ENCODE assay signal across 16 cellular contexts in the genomic region with DNA sequence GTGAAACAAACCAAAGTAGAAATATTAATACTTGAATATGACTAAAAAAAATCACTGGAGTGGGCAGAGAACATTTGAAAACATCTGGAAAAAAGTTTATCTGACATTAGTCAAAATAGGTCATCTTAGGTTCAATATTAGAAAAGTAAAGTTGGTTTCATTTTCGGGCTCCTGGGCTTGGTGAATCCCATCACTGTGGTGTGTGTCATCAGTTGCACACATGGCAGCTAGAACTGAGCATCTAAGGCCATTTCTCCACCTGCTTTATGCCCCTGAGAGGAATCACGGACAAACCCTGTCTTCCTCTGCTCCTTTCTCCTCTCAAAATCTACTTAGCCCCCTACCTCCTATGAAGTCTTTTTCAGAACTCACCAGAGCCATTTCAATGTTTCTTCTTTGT.
DNase-seq lines count a peak whose midpoint lies in the region; ATAC-seq and TF ChIP-seq lines count a peak whose summit lies in the region.
"Had no signal": no experiment of that assay in that cellular context is flagged by ENCODE, and none has a peak within 500 bp of the region (broad histone marks: within the 10 kb centered on the region; RNA-seq: fewer than 3 reads in every experiment).

No MANE protein-coding gene starts in this region.

- peak overlapping the region; percentile 84 for H3K27ac Mint-ChIP-seq in activated T-cell treated with anti-CD3 and anti-CD28 coated beads, Interleukin-2, amount 50 U/mL, for 24 hours
- H3K27ac Mint-ChIP-seq: activated naive CD8-positive, alpha-beta T cell treated with anti-CD3 and anti-CD28 coated beads, Interleukin-2, amount 10 ng/mL, durations not matched to agents 7 days and 5 days had no signal

- no peaks in the 10 kb centered on the region for H3F3A ChIP-seq in MM.1S (ENCODE audit: insufficient read depth, low read length)

- H3K9me3 Mint-ChIP-seq in activated T-cell treated with anti-CD3 and anti-CD28 coated beads, Interleukin-2, amount 50 U/mL, for 24 hours, result no peaks in the 10 kb centered on the region
- H3K9me3 Mint-ChIP-seq: activated naive CD8-positive, alpha-beta T cell treated with anti-CD3 and anti-CD28 coated beads, Interleukin-2, amount 10 ng/mL, durations not matched to agents 7 days and 5 days; type B pancreatic cell had no signal

- H3K4me3 ChIP-seq in MM.1S (ENCODE audit: low read length), result no peak overlapping the region
- no peak overlapping the region for H3K4me3 ChIP-seq in fibroblast of mammary gland (ENCODE audit: control insufficient read depth, low read depth, low read length)

- H3K4me1 ChIP-seq in MM.1S (ENCODE audit: low read length), result 0 out of 2 replicates have a peak, but pooled peaks cover 9% of the 10 kb centered on the region

- no peaks in the 10 kb centered on the region for H3K79me2 ChIP-seq in MM.1S (ENCODE audit: low read length)

- H3K4me2 ChIP-seq in MM.1S (ENCODE audit: low read depth, low read length), result peak overlapping the region; percentile 30; the same call in 1 of the 2 replicates

- H3K9me2 ChIP-seq in MM.1S (replicated peaks; ENCODE audit: insufficient read depth, low read length), result no peaks in the 10 kb centered on the region

- H2AFZ ChIP-seq in MM.1S (ENCODE audit: low read length), result no peak overlapping the region

- no peaks in the 10 kb centered on the region for H3K27me3 Mint-ChIP-seq in activated T-cell treated with anti-CD3 and anti-CD28 coated beads, Interleukin-2, amount 50 U/mL, for 24 hours
- H3K27me3 Mint-ChIP-seq: activated naive CD8-positive, alpha-beta T cell treated with anti-CD3 and anti-CD28 coated beads, Interleukin-2, amount 10 ng/mL, durations not matched to agents 7 days and 5 days had no signal

- H3K27me3 ChIP-seq in MM.1S (replicated peaks; ENCODE audit: insufficient read depth, low read length), result no peaks in the 10 kb centered on the region

- no peak for TF ChIP-seq CTCF in MM.1S (IDR thresholded peaks at IDR 0.05; ENCODE audit: low read length)
- TF ChIP-seq CTCF in fibroblast of mammary gland (conservative IDR thresholded peaks at IDR 0.05; ENCODE audit: control insufficient read depth, insufficient read depth, low read depth, low read length), result no peak

- H3K36me3 ChIP-seq in MM.1S (replicated peaks; ENCODE audit: insufficient read depth, low read length), result no peaks in the 10 kb centered on the region

- H3K36me3 Mint-ChIP-seq in activated T-cell treated with anti-CD3 and anti-CD28 coated beads, Interleukin-2, amount 50 U/mL, for 24 hours (ENCODE audit: low read depth), result no peaks in the 10 kb centered on the region
- H3K36me3 Mint-ChIP-seq: activated naive CD8-positive, alpha-beta T cell treated with anti-CD3 and anti-CD28 coated beads, Interleukin-2, amount 10 ng/mL, durations not matched to agents 7 days and 5 days; type B pancreatic cell had no signal

- no peak overlapping the region for H3K9ac ChIP-seq in MM.1S (ENCODE audit: low read length)

- H3K4me3 Mint-ChIP-seq in activated T-cell treated with anti-CD3 and anti-CD28 coated beads, Interleukin-2, amount 50 U/mL, for 24 hours, result peak overlapping the region; percentile 40
- H3K4me3 Mint-ChIP-seq: activated naive CD8-positive, alpha-beta T cell treated with anti-CD3 and anti-CD28 coated beads, Interleukin-2, amount 10 ng/mL, durations not matched to agents 7 days and 5 days had no signal

- no peaks in the 10 kb centered on the region for H3K9me3 ChIP-seq in MM.1S (replicated peaks; ENCODE audit: insufficient read depth, low read length)

- H3K4me1 Mint-ChIP-seq in activated T-cell treated with anti-CD3 and anti-CD28 coated beads, Interleukin-2, amount 50 U/mL, for 24 hours (ENCODE audit: low read depth), result peaks cover 54% of the 10 kb centered on the region

- no peak overlapping the region for H3K27ac ChIP-seq in MM.1S (ENCODE audit: low read length)

- no peak for DNase-seq in activated T-cell treated with anti-CD3 and anti-CD28 coated beads, Interleukin-2, amount 50 U/mL, for 24 hours
- DNase-seq in activated T-cell treated with anti-CD3 and anti-CD28 coated beads for 4 hours (no peak), MM.1S (peak; percentile 78), fibroblast of mammary gland (ENCODE audit: low read depth) (peak; percentile 36), T-helper 9 cell (no peak), NCI-H82 treated with DMSO at 0.1 percent for 48 hours (lab: John Stamatoyannopoulos, UW; ENCODE audit: unreplicated experiment) (no peak)
- DNase-seq: ACHN; activated naive CD8-positive, alpha-beta T cell treated with anti-CD3 and anti-CD28 coated beads, Interleukin-2, amount 10 ng/mL, durations not matched to agents 7 days and 5 days; GF-D8; NCI-H1694; NCI-H526 treated with DMSO at 0.1 percent for 48 hours had no signal

- ATAC-seq in GM19395 (IDR thresholded peaks at IDR 0.05; ENCODE audit: unreplicated experiment) (peak; percentile 79), HG02763 (IDR thresholded peaks at IDR 0.05; ENCODE audit: unreplicated experiment) (no peak)
- ATAC-seq: HCT116, left lobe of liver had no signal

- H4K20me1 ChIP-seq in MM.1S (ENCODE audit: insufficient read depth, low read length), result no peaks in the 10 kb centered on the region

Comparison
In these comparisons a context has a peak if more than half of its experiments do, and no peak if none do; other contexts are left out.
1. DNase-seq: peak in MM.1S (single experiment) and fibroblast of mammary gland (single experiment); none in activated T-cell treated with anti-CD3 and anti-CD28 coated beads, Interleukin-2, amount 50 U/mL, for 24 hours (single experiment), activated T-cell treated with anti-CD3 and anti-CD28 coated beads for 4 hours (single experiment), T-helper 9 cell (single experiment) and NCI-H82 treated with DMSO at 0.1 percent for 48 hours (single experiment).